In genomic region chr7:25659841-25660240, GRCh38 we compare ENCODE assay signal across 28 cellular contexts.
DNase-seq lines count a peak whose midpoint lies in the region; ATAC-seq and TF ChIP-seq lines count a peak whose summit lies in the region.
"Had no signal": no experiment of that assay in that cellular context is flagged by ENCODE, and none has a peak within 500 bp of the region (broad histone marks: within the 10 kb centered on the region; RNA-seq: fewer than 3 reads in every experiment).

No MANE protein-coding gene starts in this region.

- H4K8ac ChIP-seq in neuronal stem cell (ENCODE audit: low read depth, low read length) = no peak overlapping the region

- peaks cover 13% of the 10 kb centered on the region for H3K4me1 ChIP-seq in right cardiac atrium (ENCODE audit: control insufficient read depth, insufficient read depth, low read length)
- peaks cover 0 to 66% (median 7%) of the 10 kb centered on the region in 12 donors for H3K4me1 ChIP-seq in heart left ventricle
- H3K4me1 ChIP-seq in neuronal stem cell (ENCODE audit: control insufficient read depth in 2 of 2, insufficient read depth in 1 of 2, low read depth in 1 of 2, low read length in 2 of 2) = peaks cover 0 to 6% of the 10 kb centered on the region in 2 donors
- H3K4me1 ChIP-seq in vagina = peaks cover 45% of the 10 kb centered on the region
- H3K4me1 ChIP-seq in aorta (ENCODE audit: control insufficient read depth in 1 of 2, insufficient read depth in 2 of 2, low read length in 2 of 2) = peaks cover 0 to 8% of the 10 kb centered on the region in 2 donors
- H3K4me1 ChIP-seq: SJSA1 had no signal

- no peak overlapping the region for H2BK5ac ChIP-seq in neuronal stem cell (ENCODE audit: low read length)

- H3K79me1 ChIP-seq in neuronal stem cell (ENCODE audit: low read depth, low read length) = no peaks in the 10 kb centered on the region

- no peak overlapping the region for H4K91ac ChIP-seq in neuronal stem cell (ENCODE audit: low read depth, low read length, poor library complexity)

- H3K9ac ChIP-seq in neuronal stem cell (ENCODE audit: low read depth, low read length, poor library complexity) = no peak overlapping the region

- H3K27me3 ChIP-seq in right cardiac atrium (ENCODE audit: control insufficient read depth, insufficient read depth) = no peaks in the 10 kb centered on the region
- H3K27me3 ChIP-seq in heart left ventricle = peaks cover 0 to 4% (median 0%) of the 10 kb centered on the region in 9 donors
- H3K27me3 ChIP-seq in neuronal stem cell (ENCODE audit: control insufficient read depth in 3 of 3, insufficient read depth in 3 of 3, low read depth in 1 of 3, low read length in 3 of 3) = no peaks in the 10 kb centered on the region
- H3K27me3 ChIP-seq in vagina = no peaks in the 10 kb centered on the region
- no peaks in the 10 kb centered on the region for H3K27me3 ChIP-seq in aorta (ENCODE audit: control insufficient read depth in 1 of 2, insufficient read depth in 2 of 2, low read length in 1 of 2)
- H3K27me3 ChIP-seq: gastrocnemius medialis, SJSA1 had no signal

- H3K4ac ChIP-seq in neuronal stem cell (ENCODE audit: low read length) = no peak overlapping the region

- no peak overlapping the region for H3K18ac ChIP-seq in neuronal stem cell (ENCODE audit: low read length)

- intact Hi-C loops in right cardiac atrium (cut with DNase I) (no loop called here), heart left ventricle (cut with DNase I) (loop anchor here in 1 of 10 donors (5.0 kb wide), 1 partner anchor 187 kb away; no protein-coding TSS in a partner anchor), vagina (cut with DNase I) (no loop called here), aorta (cut with DNase I) (loop anchor here in 1 of 2 donors (5.0 kb wide), 2 partner anchors 33 to 192 kb away; no protein-coding TSS in a partner anchor)

- peaks cover 18% of the 10 kb centered on the region for H3K27me3 Mint-ChIP-seq in brain
- H3K27me3 Mint-ChIP-seq: activated naive CD8-positive, alpha-beta T cell; CD4-positive, alpha-beta T cell had no signal

- DNase-seq in right cardiac atrium (no peak), heart left ventricle (no peak), neuronal stem cell (ENCODE audit: low spot score) (no peak), vagina (ENCODE audit: extremely low spot score in 2 of 2) (no peak), anterior cingulate cortex (lab: John Stamatoyannopoulos, UW) (no peak), COLO668 (lab: John Stamatoyannopoulos, UW; ENCODE audit: unreplicated experiment) (no peak), aorta (no peak)
- DNase-seq: activated CD4-positive, alpha-beta T cell treated with anti-CD3 and anti-CD28 coated beads, Interleukin-2, amount 10 ng/mL, durations not matched to agents 24 days and 14 days; activated effector memory CD4-positive, alpha-beta T cell treated with anti-CD3 and anti-CD28 coated beads, Interleukin-2, amount 50 U/mL, for 16 hours; activated T-cell treated with anti-CD3 and anti-CD28 coated beads, Interleukin-2, amount 50 U/mL, for 24 hours; AML-193; CD4-positive, alpha-beta T cell; gastrocnemius medialis; hypothalamus; mesenchymal stem cell; NCI-H187 treated with DMSO at 0.1 percent for 48 hours; NCI-H226; NCI-H82; nucleus accumbens; stimulated activated CD4-positive, alpha-beta T cell treated with anti-CD3 and anti-CD28 coated beads, Interleukin-1b, Interleukin-23, amount 100 ng/mL, for 48 hours; stimulated activated naive CD8-positive, alpha-beta T cell treated with anti-CD3 and anti-CD28 coated beads, Interleukin-15, Interleukin-2, amounts not matched to agents 100 U/mL and 50 U/mL, for 24 hours; T-helper 1 cell had no signal

- no peak overlapping the region for H2BK12ac ChIP-seq in neuronal stem cell (ENCODE audit: low read length)

- H3K36me3 Mint-ChIP-seq in brain = no peaks in the 10 kb centered on the region
- H3K36me3 Mint-ChIP-seq: activated naive CD8-positive, alpha-beta T cell; WTC11 had no signal

- no peak for TF ChIP-seq CTCF in heart left ventricle (IDR thresholded peaks at IDR 0.05)
- no peak for TF ChIP-seq CTCF in brain (conservative IDR thresholded peaks at IDR 0.05)
- TF ChIP-seq CTCF in vagina (IDR thresholded peaks at IDR 0.05) = no peak

- ATAC-seq in right cardiac atrium = no peak
- ATAC-seq in heart left ventricle = no peak
- no peak for ATAC-seq in aorta (ENCODE audit: low FRiP score)
- ATAC-seq: gastrocnemius medialis; stimulated activated naive CD8-positive, alpha-beta T cell treated with anti-CD3 and anti-CD28 coated beads, Interleukin-15, Interleukin-2, amounts not matched to agents 100 U/mL and 50 U/mL, for 24 hours; WTC11 had no signal

- peaks cover 0 to 3% (median 0%) of the 10 kb centered on the region in 5 experiments for H3K9me3 Mint-ChIP-seq in brain
- H3K9me3 Mint-ChIP-seq: activated CD4-positive, alpha-beta T cell treated with anti-CD3 and anti-CD28 coated beads, Interleukin-2, amount 10 ng/mL, durations not matched to agents 24 days and 14 days; activated T-cell treated with anti-CD3 and anti-CD28 coated beads, Interleukin-2, amount 50 U/mL, for 24 hours; CD4-positive, alpha-beta T cell; IgD-negative memory B cell; WTC11 had no signal

- H3K4me2 ChIP-seq in neuronal stem cell (ENCODE audit: insufficient read depth, low read length, poor library complexity, severe bottlenecking) = no peak overlapping the region

- H3K4me3 ChIP-seq in right cardiac atrium (ENCODE audit: low read length) (no peak overlapping the region), heart left ventricle (no peak overlapping the region), neuronal stem cell (ENCODE audit: low read length in 2 of 2) (no peak overlapping the region), vagina (no peak overlapping the region), aorta (ENCODE audit: low read length in 2 of 2) (no peak overlapping the region)
- H3K4me3 ChIP-seq: gastrocnemius medialis, SJSA1, thoracic aorta had no signal

- peak overlapping the region; percentile 17 for H3K27ac ChIP-seq in right cardiac atrium (ENCODE audit: low read length)
- peak overlapping the region in 5 of 12 donors; percentile 32 to 76 (median 66) for H3K27ac ChIP-seq in heart left ventricle
- no peak overlapping the region for H3K27ac ChIP-seq in neuronal stem cell (replicated peaks; ENCODE audit: low read length)
- H3K27ac ChIP-seq in vagina = peak overlapping the region; percentile 6
- H3K27ac ChIP-seq in aorta (ENCODE audit: low read depth in 1 of 2, low read length in 2 of 2) = no peak overlapping the region
- H3K27ac ChIP-seq: gastrocnemius medialis, SJSA1 had no signal

- H3K36me3 ChIP-seq in heart left ventricle (no peaks in the 10 kb centered on the region), neuronal stem cell (replicated peaks in 1 of 2; ENCODE audit: control insufficient read depth in 2 of 2, insufficient read depth in 2 of 2, low read length in 2 of 2) (no peaks in the 10 kb centered on the region), vagina (no peaks in the 10 kb centered on the region), aorta (ENCODE audit: control insufficient read depth in 1 of 2, insufficient read depth in 2 of 2, low read length in 1 of 2) (no peaks in the 10 kb centered on the region)
- H3K36me3 ChIP-seq: gastrocnemius medialis, SJSA1, thoracic aorta had no signal

- no peak overlapping the region for H3K4me3 Mint-ChIP-seq in brain
- H3K4me3 Mint-ChIP-seq: activated CD4-positive, alpha-beta T cell treated with anti-CD3 and anti-CD28 coated beads, Interleukin-2, amount 10 ng/mL, durations not matched to agents 24 days and 14 days; activated naive CD8-positive, alpha-beta T cell; activated T-cell treated with anti-CD3 and anti-CD28 coated beads, Interleukin-2, amount 50 U/mL, for 24 hours; CD4-positive, alpha-beta T cell; IgD-negative memory B cell; WTC11 had no signal

- no peak overlapping the region for H2AK5ac ChIP-seq in neuronal stem cell (ENCODE audit: low read depth, low read length)

- H2BK120ac ChIP-seq in neuronal stem cell (ENCODE audit: low read depth, low read length) = no peak overlapping the region

- TF ChIP-seq POLR2A in heart left ventricle (IDR thresholded peaks at IDR 0.05) (no peak), vagina (IDR thresholded peaks at IDR 0.05) (no peak)

- no peak overlapping the region for H3K14ac ChIP-seq in neuronal stem cell (ENCODE audit: low read length)

- H3K4me1 Mint-ChIP-seq in brain = peaks cover 67% of the 10 kb centered on the region

- H3K27ac Mint-ChIP-seq in brain = peak overlapping the region in 4 of 5 experiments; percentile 25 to 96 (median 56)
- H3K27ac Mint-ChIP-seq: activated CD4-positive, alpha-beta T cell treated with anti-CD3 and anti-CD28 coated beads, Interleukin-2, amount 10 ng/mL, durations not matched to agents 24 days and 14 days; activated naive CD8-positive, alpha-beta T cell; activated T-cell treated with anti-CD3 and anti-CD28 coated beads, Interleukin-2, amount 50 U/mL, for 24 hours; CD4-positive, alpha-beta T cell; IgD-negative memory B cell; WTC11 had no signal

- H2AFZ ChIP-seq in neuronal stem cell (ENCODE audit: low read length) = peak overlapping the region; percentile 79

- 42% methylated on average over 6 of the region's 6 CpGs for WGBS in right cardiac atrium
- 39 to 56% (median 51%) methylated on average over 6 of the region's 6 CpGs for WGBS in heart left ventricle, 4 donors
- no CpG with 5 or more reads among the region's 6 CpGs for WGBS in neuronal stem cell (ENCODE audit: extremely low coverage in 2 of 2, insufficient read length in 2 of 2, insufficient replicate concordance in 1 of 2), 2 donors
- 25 to 29% methylated on average over 6 of the region's 6 CpGs for whole genome bisulfite sequencing in aorta, 2 donors

- no peak overlapping the region for H3K23ac ChIP-seq in neuronal stem cell (ENCODE audit: low read depth, low read length, poor library complexity)

- no peak overlapping the region for H2BK15ac ChIP-seq in neuronal stem cell (ENCODE audit: low read length)

- H3K9me3 ChIP-seq in right cardiac atrium (ENCODE audit: control insufficient read depth, low read length) = no peaks in the 10 kb centered on the region
- H3K9me3 ChIP-seq in heart left ventricle = no peaks in the 10 kb centered on the region
- H3K9me3 ChIP-seq in neuronal stem cell (replicated peaks in 1 of 2; ENCODE audit: control insufficient read depth in 2 of 2, insufficient read depth in 1 of 2, low read depth in 1 of 2, low read length in 2 of 2) = no peaks in the 10 kb centered on the region
- H3K9me3 ChIP-seq in vagina = no peaks in the 10 kb centered on the region
- H3K9me3 ChIP-seq in aorta (ENCODE audit: control insufficient read depth, low read length) = no peaks in the 10 kb centered on the region
- H3K9me3 ChIP-seq: gastrocnemius medialis, SJSA1, thoracic aorta had no signal

Comparison
In these comparisons a context has a peak if more than half of its experiments do, and no peak if none do; other contexts are left out.
1. H3K27ac ChIP-seq: peak in right cardiac atrium (single experiment) and vagina (single experiment); none in neuronal stem cell (single experiment) and aorta (0 of 2).